7 cellular contexts compared by ENCODE assay signal in genomic region chr1:234960722-234961467, GRCh38.
DNase-seq lines count a peak whose midpoint lies in the region; ATAC-seq and TF ChIP-seq lines count a peak whose summit lies in the region.

No MANE protein-coding gene starts in this region.

- intact Hi-C loops in spleen (cut with DNase I; ENCODE audit: low total_unique reads) = no loop called here

- 43 to 58% (median 47%) methylated on average over 17 of the region's 17 CpGs for WGBS in spleen, 5 donors

- no peak for ATAC-seq in GM19395 (IDR thresholded peaks at IDR 0.05; ENCODE audit: unreplicated experiment)

- TF ChIP-seq CTCF in HL-60 (IDR thresholded peaks at IDR 0.05; ENCODE audit: insufficient read depth, low read length) = no peak
- no peak for TF ChIP-seq CTCF in spleen (IDR thresholded peaks at IDR 0.05 in 8 of 11, conservative IDR thresholded peaks at IDR 0.05 in 3 of 11)

- H3K27me3 ChIP-seq in HL-60 (ENCODE audit: insufficient read depth, poor library complexity, severe bottlenecking) (no peaks in the 10 kb centered on the region), spleen (replicated peaks in 1 of 7) (no peaks in the 10 kb centered on the region)

- no peak overlapping the region for H3K4me3 ChIP-seq in HL-60 (replicated peaks; ENCODE audit: insufficient read depth, low read length)
- peak overlapping the region in 1 of 8 donors; percentile 58 for H3K4me3 ChIP-seq in spleen

- TF ChIP-seq POLR2A in spleen (IDR thresholded peaks at IDR 0.05) = no peak

- H3K4me1 ChIP-seq in spleen = peaks cover 46 to 100% (median 82%) of the 10 kb centered on the region in 6 donors

- no peaks in the 10 kb centered on the region for H3K36me3 ChIP-seq in spleen

- DNase-seq in HL-60 (ENCODE audit: low read depth in 1 of 2, low spot score in 1 of 2) (no peak), SW480 (ENCODE audit: low spot score) (peak; percentile 60), glomerular endothelial cell (ENCODE audit: extremely low read depth, low read depth, low spot score) (peak; percentile 78), spleen (no peak), NCI-H1694 treated with DMSO at 0.1 percent for 48 hours (lab: John Stamatoyannopoulos, UW) (no peak), NCI-H1092 treated with DMSO at 0.1 percent for 48 hours (lab: John Stamatoyannopoulos, UW) (no peak)

- H3K27ac ChIP-seq in HL-60 (replicated peaks) (peak overlapping the region; percentile 97), spleen (peak overlapping the region in 7 of 8 donors; percentile 88 to 94 (median 90))

- H3K9me3 ChIP-seq in spleen = no peaks in the 10 kb centered on the region

Comparison
In these comparisons a context has a peak if more than half of its experiments do, and no peak if none do; other contexts are left out.
1. DNase-seq: peak in SW480 (single experiment) and glomerular endothelial cell (single experiment); none in HL-60 (0 of 2), spleen (single experiment), NCI-H1694 treated with DMSO at 0.1 percent for 48 hours (single experiment) and NCI-H1092 treated with DMSO at 0.1 percent for 48 hours (single experiment).